1 cellular context compared by ENCODE assay signal in the genomic region with DNA sequence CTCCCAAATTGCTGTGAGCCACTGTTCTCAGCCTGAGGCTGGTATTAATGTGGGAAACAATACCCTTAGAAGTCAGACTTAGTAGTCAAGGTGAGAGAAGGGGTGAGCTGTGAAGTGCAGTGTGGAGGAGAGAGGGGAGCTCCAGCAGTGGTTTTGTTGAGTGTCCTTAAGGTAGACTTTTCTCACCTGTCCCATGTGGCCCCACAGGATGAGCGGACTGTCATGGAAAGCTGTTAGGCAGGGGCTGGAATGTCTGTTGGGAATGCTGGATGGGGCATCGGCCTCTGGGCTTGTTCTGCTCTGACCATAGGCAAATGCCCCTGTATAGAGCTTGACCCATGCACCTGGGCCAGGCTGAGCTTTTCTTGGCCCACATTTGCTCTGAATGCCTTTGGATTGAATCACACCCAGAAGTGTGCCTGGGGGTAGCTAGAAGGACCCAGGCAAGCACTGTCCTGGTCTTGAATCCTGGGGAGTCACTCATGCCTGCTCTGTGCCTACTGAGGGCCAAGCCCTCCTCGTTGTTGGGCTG.
TF ChIP-seq lines count a peak whose summit lies in the region.

No MANE protein-coding gene starts in this region.

TF ChIP-seq in K562, 482 proteins besides CTCF, POLR2A, EP300 and RAD21:
- TF ChIP-seq, protein P1, sequence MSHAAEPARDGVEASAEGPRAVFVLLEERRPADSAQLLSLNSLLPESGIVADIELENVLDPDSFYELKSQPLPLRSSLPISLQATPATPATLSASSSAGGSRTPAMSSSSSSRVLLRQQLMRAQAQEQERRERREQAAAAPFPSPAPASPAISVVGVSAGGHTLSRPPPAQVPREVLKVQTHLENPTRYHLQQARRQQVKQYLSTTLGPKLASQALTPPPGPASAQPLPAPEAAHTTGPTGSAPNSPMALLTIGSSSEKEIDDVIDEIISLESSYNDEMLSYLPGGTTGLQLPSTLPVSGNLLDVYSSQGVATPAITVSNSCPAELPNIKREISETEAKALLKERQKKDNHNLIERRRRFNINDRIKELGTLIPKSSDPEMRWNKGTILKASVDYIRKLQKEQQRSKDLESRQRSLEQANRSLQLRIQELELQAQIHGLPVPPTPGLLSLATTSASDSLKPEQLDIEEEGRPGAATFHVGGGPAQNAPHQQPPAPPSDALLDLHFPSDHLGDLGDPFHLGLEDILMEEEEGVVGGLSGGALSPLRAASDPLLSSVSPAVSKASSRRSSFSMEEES (CRISPR knock-in tag; IDR thresholded peaks at IDR 0.05) = no peak
- TF ChIP-seq, protein P2, sequence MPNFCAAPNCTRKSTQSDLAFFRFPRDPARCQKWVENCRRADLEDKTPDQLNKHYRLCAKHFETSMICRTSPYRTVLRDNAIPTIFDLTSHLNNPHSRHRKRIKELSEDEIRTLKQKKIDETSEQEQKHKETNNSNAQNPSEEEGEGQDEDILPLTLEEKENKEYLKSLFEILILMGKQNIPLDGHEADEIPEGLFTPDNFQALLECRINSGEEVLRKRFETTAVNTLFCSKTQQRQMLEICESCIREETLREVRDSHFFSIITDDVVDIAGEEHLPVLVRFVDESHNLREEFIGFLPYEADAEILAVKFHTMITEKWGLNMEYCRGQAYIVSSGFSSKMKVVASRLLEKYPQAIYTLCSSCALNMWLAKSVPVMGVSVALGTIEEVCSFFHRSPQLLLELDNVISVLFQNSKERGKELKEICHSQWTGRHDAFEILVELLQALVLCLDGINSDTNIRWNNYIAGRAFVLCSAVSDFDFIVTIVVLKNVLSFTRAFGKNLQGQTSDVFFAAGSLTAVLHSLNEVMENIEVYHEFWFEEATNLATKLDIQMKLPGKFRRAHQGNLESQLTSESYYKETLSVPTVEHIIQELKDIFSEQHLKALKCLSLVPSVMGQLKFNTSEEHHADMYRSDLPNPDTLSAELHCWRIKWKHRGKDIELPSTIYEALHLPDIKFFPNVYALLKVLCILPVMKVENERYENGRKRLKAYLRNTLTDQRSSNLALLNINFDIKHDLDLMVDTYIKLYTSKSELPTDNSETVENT (CRISPR knock-in tag; IDR thresholded peaks at IDR 0.05) = 0 out of 2 replicates have a peak, but pooled peaks have one; percentile 20
- TF ChIP-seq HNRNPUL1 (IDR thresholded peaks at IDR 0.05; ENCODE audit: low read length) = no peak
- TF ChIP-seq SP1 (CRISPR knock-in tag; IDR thresholded peaks at IDR 0.05) = no peak
- TF ChIP-seq, protein P3, sequence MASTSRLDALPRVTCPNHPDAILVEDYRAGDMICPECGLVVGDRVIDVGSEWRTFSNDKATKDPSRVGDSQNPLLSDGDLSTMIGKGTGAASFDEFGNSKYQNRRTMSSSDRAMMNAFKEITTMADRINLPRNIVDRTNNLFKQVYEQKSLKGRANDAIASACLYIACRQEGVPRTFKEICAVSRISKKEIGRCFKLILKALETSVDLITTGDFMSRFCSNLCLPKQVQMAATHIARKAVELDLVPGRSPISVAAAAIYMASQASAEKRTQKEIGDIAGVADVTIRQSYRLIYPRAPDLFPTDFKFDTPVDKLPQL (IDR thresholded peaks at IDR 0.05; ENCODE audit: extremely low read depth, insufficient read length) = no peak
- TF ChIP-seq, protein P4, sequence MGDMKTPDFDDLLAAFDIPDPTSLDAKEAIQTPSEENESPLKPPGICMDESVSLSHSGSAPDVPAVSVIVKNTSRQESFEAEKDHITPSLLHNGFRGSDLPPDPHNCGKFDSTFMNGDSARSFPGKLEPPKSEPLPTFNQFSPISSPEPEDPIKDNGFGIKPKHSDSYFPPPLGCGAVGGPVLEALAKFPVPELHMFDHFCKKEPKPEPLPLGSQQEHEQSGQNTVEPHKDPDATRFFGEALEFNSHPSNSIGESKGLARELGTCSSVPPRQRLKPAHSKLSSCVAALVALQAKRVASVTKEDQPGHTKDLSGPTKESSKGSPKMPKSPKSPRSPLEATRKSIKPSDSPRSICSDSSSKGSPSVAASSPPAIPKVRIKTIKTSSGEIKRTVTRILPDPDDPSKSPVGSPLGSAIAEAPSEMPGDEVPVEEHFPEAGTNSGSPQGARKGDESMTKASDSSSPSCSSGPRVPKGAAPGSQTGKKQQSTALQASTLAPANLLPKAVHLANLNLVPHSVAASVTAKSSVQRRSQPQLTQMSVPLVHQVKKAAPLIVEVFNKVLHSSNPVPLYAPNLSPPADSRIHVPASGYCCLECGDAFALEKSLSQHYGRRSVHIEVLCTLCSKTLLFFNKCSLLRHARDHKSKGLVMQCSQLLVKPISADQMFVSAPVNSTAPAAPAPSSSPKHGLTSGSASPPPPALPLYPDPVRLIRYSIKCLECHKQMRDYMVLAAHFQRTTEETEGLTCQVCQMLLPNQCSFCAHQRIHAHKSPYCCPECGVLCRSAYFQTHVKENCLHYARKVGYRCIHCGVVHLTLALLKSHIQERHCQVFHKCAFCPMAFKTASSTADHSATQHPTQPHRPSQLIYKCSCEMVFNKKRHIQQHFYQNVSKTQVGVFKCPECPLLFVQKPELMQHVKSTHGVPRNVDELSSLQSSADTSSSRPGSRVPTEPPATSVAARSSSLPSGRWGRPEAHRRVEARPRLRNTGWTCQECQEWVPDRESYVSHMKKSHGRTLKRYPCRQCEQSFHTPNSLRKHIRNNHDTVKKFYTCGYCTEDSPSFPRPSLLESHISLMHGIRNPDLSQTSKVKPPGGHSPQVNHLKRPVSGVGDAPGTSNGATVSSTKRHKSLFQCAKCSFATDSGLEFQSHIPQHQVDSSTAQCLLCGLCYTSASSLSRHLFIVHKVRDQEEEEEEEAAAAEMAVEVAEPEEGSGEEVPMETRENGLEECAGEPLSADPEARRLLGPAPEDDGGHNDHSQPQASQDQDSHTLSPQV (IDR thresholded peaks at IDR 0.05) = peak; percentile 14; the same call in 1 of the 2 replicates
- no peak for TF ChIP-seq E2F3 (CRISPR knock-in tag; IDR thresholded peaks at IDR 0.05)
